In the genomic region with DNA sequence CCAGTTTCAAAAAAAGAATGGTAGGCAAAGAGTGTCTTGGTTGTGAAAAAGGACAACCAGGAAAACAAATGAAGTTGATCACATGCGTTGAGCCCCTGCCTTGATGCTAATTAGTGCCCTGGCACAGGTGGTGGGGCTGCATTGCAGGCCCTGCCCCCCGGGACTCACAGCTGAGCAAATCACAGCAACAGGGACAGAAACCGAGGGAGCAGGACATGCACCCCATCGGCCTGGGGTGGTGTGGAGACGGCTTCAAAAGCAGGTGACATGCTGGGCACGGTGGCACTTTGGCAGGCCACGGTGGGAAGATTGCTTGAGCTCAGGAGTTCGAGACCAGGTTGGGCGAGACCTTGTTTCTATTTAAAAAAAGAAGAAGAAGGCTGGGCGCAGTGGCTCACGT, we compare ENCODE assay signal across 18 cellular contexts. TPM values are rescaled to one million over a fixed set of nuclear protein-coding genes. Genes with fewer than 3 reads are reported as not detected.
A peak's percentile ranks its signal among the peaks of the same experiment; 100 is the strongest.
DNase-seq lines count a peak whose midpoint lies in the region; ATAC-seq, FAIRE-seq and TF ChIP-seq lines count a peak whose summit lies in the region.
"Had no signal": no experiment of that assay in that cellular context is flagged by ENCODE, and none has a peak within 500 bp of the region (broad histone marks: within the 10 kb centered on the region; RNA-seq: fewer than 3 reads in every experiment).

No MANE protein-coding gene starts in this region.

- H3K36me3 Mint-ChIP-seq in activated T-cell treated with anti-CD3 and anti-CD28 coated beads, Interleukin-2, amount 50 U/mL, for 72 hours (ENCODE audit: insufficient read depth in 2 of 2): peaks cover 0 to 4% of the 10 kb centered on the region in 2 donors
- no peaks in the 10 kb centered on the region for H3K36me3 Mint-ChIP-seq in astrocyte (ENCODE audit: low read depth, unreplicated experiment)
- H3K36me3 Mint-ChIP-seq: activated naive CD8-positive, alpha-beta T cell treated with anti-CD3 and anti-CD28 coated beads, Interleukin-2, amount 10 ng/mL, durations not matched to agents 7 days and 5 days; CD8-positive, alpha-beta T cell had no signal

- H3K27me3 ChIP-seq in astrocyte (ENCODE audit: insufficient read depth, low read length): peaks cover 48% of the 10 kb centered on the region
- peaks cover 30 to 75% of the 10 kb centered on the region in 2 experiments for H3K27me3 ChIP-seq in mesenchymal stem cell (ENCODE audit: control insufficient read depth in 1 of 2, insufficient read depth in 1 of 2, low read length in 2 of 2)
- H3K27me3 ChIP-seq in effector memory CD4-positive, alpha-beta T cell (replicated peaks; ENCODE audit: control insufficient read depth, insufficient read depth, low read length, poor library complexity, severe bottlenecking): peaks cover 34% of the 10 kb centered on the region

- no peak for FAIRE-seq in astrocyte (lab: Jason Lieb, UNC)
- FAIRE-seq in urothelium cell line (lab: Jason Lieb, UNC): peak; percentile 23
- FAIRE-seq: bronchial epithelial cell had no signal

- peaks cover 76% of the 10 kb centered on the region for H3K27me3 Mint-ChIP-seq in activated T-cell treated with anti-CD3 and anti-CD28 coated beads, Interleukin-2, amount 50 U/mL, for 72 hours (ENCODE audit: low read depth)
- H3K27me3 Mint-ChIP-seq in astrocyte (ENCODE audit: low read depth, unreplicated experiment): peaks cover 19% of the 10 kb centered on the region

- no peak for ATAC-seq in activated T-cell treated with anti-CD3 and anti-CD28 coated beads, Interleukin-2, amount 50 U/mL, for 72 hours (replicated peaks in 1 of 2)
- no peak for ATAC-seq in stimulated activated naive CD8-positive, alpha-beta T cell treated with anti-CD3 and anti-CD28 coated beads, Interleukin-15, Interleukin-2, amounts not matched to agents 100 U/mL and 50 U/mL, for 24 hours
- ATAC-seq: activated T-cell treated with anti-CD3 and anti-CD28 coated beads, Interleukin-2, amount 50 U/mL, for 4 hours; CD8-positive, alpha-beta T cell; naive thymus-derived CD4-positive, alpha-beta T cell had no signal

- H2BK120ac ChIP-seq in mesenchymal stem cell (ENCODE audit: low read depth, low read length): no peak overlapping the region

- no peak overlapping the region for H3K23ac ChIP-seq in mesenchymal stem cell (ENCODE audit: low read length in 2 of 2)

- no peaks in the 10 kb centered on the region for H3K9me3 Mint-ChIP-seq in activated T-cell treated with anti-CD3 and anti-CD28 coated beads, Interleukin-2, amount 50 U/mL, for 72 hours
- no peaks in the 10 kb centered on the region for H3K9me3 Mint-ChIP-seq in astrocyte (ENCODE audit: unreplicated experiment)
- H3K9me3 Mint-ChIP-seq: activated naive CD8-positive, alpha-beta T cell treated with anti-CD3 and anti-CD28 coated beads, Interleukin-2, amount 10 ng/mL, durations not matched to agents 7 days and 5 days; activated T-cell treated with anti-CD3 and anti-CD28 coated beads, Interleukin-2, amount 50 U/mL, for 4 hours; CD8-positive, alpha-beta T cell; naive thymus-derived CD4-positive, alpha-beta T cell had no signal

- H2AFZ ChIP-seq in astrocyte (ENCODE audit: low read depth, low read length) (no peak overlapping the region), mesenchymal stem cell (ENCODE audit: low read depth, low read length) (no peak overlapping the region)

- H3K27ac Mint-ChIP-seq in activated T-cell treated with anti-CD3 and anti-CD28 coated beads, Interleukin-2, amount 50 U/mL, for 72 hours: no peak overlapping the region
- H3K27ac Mint-ChIP-seq in astrocyte (ENCODE audit: unreplicated experiment): peak overlapping the region; percentile 13
- H3K27ac Mint-ChIP-seq: activated naive CD8-positive, alpha-beta T cell treated with anti-CD3 and anti-CD28 coated beads, Interleukin-2, amount 10 ng/mL, durations not matched to agents 7 days and 5 days; CD8-positive, alpha-beta T cell; naive thymus-derived CD4-positive, alpha-beta T cell had no signal

- H3K9ac ChIP-seq in astrocyte (ENCODE audit: low read length): no peak overlapping the region
- no peak overlapping the region for H3K9ac ChIP-seq in mesenchymal stem cell (ENCODE audit: low read length)

- H3K9me3 ChIP-seq in astrocyte (ENCODE audit: insufficient read depth, low read depth, low read length) (no peaks in the 10 kb centered on the region), mesenchymal stem cell (ENCODE audit: control insufficient read depth, low read length) (no peaks in the 10 kb centered on the region)
- no peaks in the 10 kb centered on the region for H3K9me3 ChIP-seq in effector memory CD4-positive, alpha-beta T cell (ENCODE audit: control insufficient read depth, low read length)

- no peak overlapping the region for H4K8ac ChIP-seq in mesenchymal stem cell (ENCODE audit: low read length)

- H3K18ac ChIP-seq in mesenchymal stem cell (ENCODE audit: low read depth in 1 of 2, low read length in 2 of 2): peak overlapping the region in 1 of 2 experiments; percentile 22

- H3K4me3 Mint-ChIP-seq in activated T-cell treated with anti-CD3 and anti-CD28 coated beads, Interleukin-2, amount 50 U/mL, for 72 hours: peak overlapping the region; percentile 16 to 77
- H3K4me3 Mint-ChIP-seq in astrocyte (ENCODE audit: unreplicated experiment): peak overlapping the region; percentile 46

- DNase-seq in activated T-cell treated with anti-CD3 and anti-CD28 coated beads, Interleukin-2, amount 50 U/mL, for 72 hours: no peak
- no peak for DNase-seq in activated T-cell treated with anti-CD3 and anti-CD28 coated beads, Interleukin-2, amount 50 U/mL, for 1 hour
- no peak for DNase-seq in astrocyte (ENCODE audit: low read depth)
- DNase-seq in mesenchymal stem cell: no peak
- DNase-seq in urothelium cell line (ENCODE audit: low spot score): no peak
- DNase-seq in NCI-H128 (lab: John Stamatoyannopoulos, UW; ENCODE audit: unreplicated experiment): no peak
- no peak for DNase-seq in stimulated activated naive CD8-positive, alpha-beta T cell treated with anti-CD3 and anti-CD28 coated beads, Interleukin-15, Interleukin-2, amounts not matched to agents 100 U/mL and 50 U/mL, for 24 hours
- no peak for DNase-seq in effector memory CD4-positive, alpha-beta T cell
- DNase-seq: activated naive CD8-positive, alpha-beta T cell treated with anti-CD3 and anti-CD28 coated beads, Interleukin-2, amount 10 ng/mL, durations not matched to agents 7 days and 5 days; activated T-cell treated with anti-CD3 and anti-CD28 coated beads, Interleukin-2, amount 50 U/mL, for 4 hours; CD8-positive, alpha-beta T cell; effector CD4-positive, alpha-beta T cell; hypothalamus; naive thymus-derived CD4-positive, alpha-beta T cell; NCI-H446; OCI-M1 had no signal

- H3K79me1 ChIP-seq in mesenchymal stem cell (replicated peaks; ENCODE audit: low read length, poor library complexity, severe bottlenecking): peaks cover 3% of the 10 kb centered on the region

- H2BK5ac ChIP-seq in mesenchymal stem cell (ENCODE audit: low read depth, low read length, poor library complexity, severe bottlenecking): no peak overlapping the region

- H2BK12ac ChIP-seq in mesenchymal stem cell (ENCODE audit: low read length in 2 of 2): peak overlapping the region in 1 of 2 experiments; percentile 42

- H2BK15ac ChIP-seq in mesenchymal stem cell (ENCODE audit: low read depth, poor library complexity, severe bottlenecking): no peak overlapping the region

- H3K4ac ChIP-seq in mesenchymal stem cell (ENCODE audit: low read depth in 1 of 2, low read length in 2 of 2): no peak overlapping the region

- H2AK5ac ChIP-seq in mesenchymal stem cell (ENCODE audit: low read length, severe bottlenecking): peak overlapping the region; percentile 1

- no peak overlapping the region for H3K4me2 ChIP-seq in astrocyte (ENCODE audit: low read length)
- H3K4me2 ChIP-seq in mesenchymal stem cell (ENCODE audit: low read length, poor library complexity, severe bottlenecking): no peak overlapping the region

- H3K36me3 ChIP-seq in astrocyte (ENCODE audit: insufficient read depth, low read length) (no peaks in the 10 kb centered on the region), mesenchymal stem cell (ENCODE audit: control insufficient read depth in 1 of 2, insufficient read depth in 2 of 2, low read depth in 1 of 2, low read length in 2 of 2) (peaks cover 0 to 6% of the 10 kb centered on the region in 2 experiments)
- no peaks in the 10 kb centered on the region for H3K36me3 ChIP-seq in effector memory CD4-positive, alpha-beta T cell (ENCODE audit: control insufficient read depth, insufficient read depth, low read length)

- H3K4me1 Mint-ChIP-seq in activated T-cell treated with anti-CD3 and anti-CD28 coated beads, Interleukin-2, amount 50 U/mL, for 72 hours (ENCODE audit: low read depth): peaks cover 28% of the 10 kb centered on the region
- peaks cover 47% of the 10 kb centered on the region for H3K4me1 Mint-ChIP-seq in astrocyte (ENCODE audit: low read depth, unreplicated experiment)

- H4K20me1 ChIP-seq in astrocyte (ENCODE audit: insufficient read depth, low read length): peaks cover 10% of the 10 kb centered on the region

- no peaks in the 10 kb centered on the region for H3K79me2 ChIP-seq in astrocyte (ENCODE audit: insufficient read depth, low read length)

- H3K4me1 ChIP-seq in astrocyte (ENCODE audit: insufficient read depth, low read length) (peaks cover 26% of the 10 kb centered on the region), mesenchymal stem cell (ENCODE audit: control insufficient read depth, insufficient read depth, low read depth, low read length) (peaks cover 65% of the 10 kb centered on the region)
- peaks cover 14% of the 10 kb centered on the region for H3K4me1 ChIP-seq in effector memory CD4-positive, alpha-beta T cell (ENCODE audit: control insufficient read depth, insufficient read depth, low read length, poor library complexity, severe bottlenecking)

- WGBS in mesenchymal stem cell: 36% methylated on average over 11 of the region's 11 CpGs

- TF ChIP-seq CTCF in astrocyte (IDR thresholded peaks at IDR 0.05; ENCODE audit: insufficient read depth, low read depth, low read length): no peak

- H3K27ac ChIP-seq in astrocyte (ENCODE audit: low read depth, low read length) (no peak overlapping the region), mesenchymal stem cell (ENCODE audit: low read length, poor library complexity, severe bottlenecking) (no peak overlapping the region)
- no peak overlapping the region for H3K27ac ChIP-seq in effector memory CD4-positive, alpha-beta T cell (ENCODE audit: insufficient read depth, low read length, poor library complexity, severe bottlenecking)

- H3K4me3 ChIP-seq in astrocyte (ENCODE audit: insufficient read depth, low read depth, low read length) (no peak overlapping the region), mesenchymal stem cell (ENCODE audit: insufficient read depth in 1 of 2, low read depth in 1 of 2, low read length in 2 of 2) (no peak overlapping the region)
- no peak overlapping the region for H3K4me3 ChIP-seq in effector memory CD4-positive, alpha-beta T cell (ENCODE audit: insufficient read depth, low read depth, low read length, poor library complexity, severe bottlenecking)

- peak overlapping the region; percentile 84 for H4K91ac ChIP-seq in mesenchymal stem cell (ENCODE audit: low read length)

- no peak overlapping the region for H3K14ac ChIP-seq in mesenchymal stem cell (ENCODE audit: low read length in 2 of 2)

RNA-seq across cellular contexts. Expression of gene PAPLN, which starts 1.1 kb away (rescaled TPM):
- 1 to 10 TPM in 1 of 2 donors, under 1 TPM in 1; 0.58 to 1.3 TPM for total RNA-seq in activated T-cell treated with anti-CD3 and anti-CD28 coated beads, Interleukin-2, amount 50 U/mL, for 72 hours
- total RNA-seq in astrocyte: 5.0 and 9.1 TPM in 2 replicates
- polyA plus RNA-seq in mesenchymal stem cell (2013, experiment 1 of 2): 1.9 TPM
- 2.1 TPM for polyA plus RNA-seq in mesenchymal stem cell (2013, experiment 2 of 2)
- total RNA-seq: CD8-positive, alpha-beta T cell; SK-MEL-5 had no signal
